In the genomic region with DNA sequence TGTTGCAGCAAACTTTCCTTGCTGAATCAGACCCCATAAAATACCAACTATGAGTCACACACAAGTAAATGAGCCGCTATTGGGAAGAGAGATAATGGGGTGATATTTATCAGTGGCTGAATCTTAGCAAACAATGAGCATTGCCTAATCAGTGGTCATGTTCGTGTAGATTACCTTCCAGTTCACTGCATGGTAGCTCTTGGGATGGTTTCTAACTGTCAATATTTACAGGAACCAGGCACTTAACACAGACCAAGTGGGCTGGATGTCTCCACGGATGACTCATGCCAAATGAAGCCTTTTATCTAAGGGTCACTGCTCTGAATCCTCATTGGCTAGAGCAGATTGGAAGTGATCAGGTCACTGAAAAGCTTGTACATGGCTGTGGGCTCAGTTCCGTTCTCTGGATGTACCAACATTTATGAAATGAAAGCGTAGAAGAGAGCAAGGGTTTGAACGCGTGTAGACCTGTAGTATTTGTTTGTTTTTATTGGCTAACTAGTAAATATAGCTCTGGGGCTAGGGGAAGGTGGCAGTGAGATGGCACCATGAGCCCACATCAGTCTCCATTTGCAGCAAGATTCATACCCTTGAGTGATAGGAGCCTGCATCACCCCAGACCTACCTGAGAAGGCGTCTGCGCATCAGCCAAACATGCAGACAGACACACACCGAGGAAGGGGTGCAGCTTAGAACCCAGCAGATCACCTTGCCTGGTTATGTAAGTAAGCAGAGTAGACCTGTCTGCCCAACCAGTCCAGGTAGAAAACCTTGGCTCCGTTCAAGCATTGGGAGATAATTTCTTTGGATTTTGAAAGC, we compare ENCODE assay signal across 1 cellular context.
TF ChIP-seq lines count a peak whose summit lies in the region.

No MANE protein-coding gene starts in this region.

TF ChIP-seq in HepG2, 621 proteins besides CTCF, POLR2A, EP300 and RAD21 (continued from another document and continues in another):
- TF ChIP-seq, protein P1, sequence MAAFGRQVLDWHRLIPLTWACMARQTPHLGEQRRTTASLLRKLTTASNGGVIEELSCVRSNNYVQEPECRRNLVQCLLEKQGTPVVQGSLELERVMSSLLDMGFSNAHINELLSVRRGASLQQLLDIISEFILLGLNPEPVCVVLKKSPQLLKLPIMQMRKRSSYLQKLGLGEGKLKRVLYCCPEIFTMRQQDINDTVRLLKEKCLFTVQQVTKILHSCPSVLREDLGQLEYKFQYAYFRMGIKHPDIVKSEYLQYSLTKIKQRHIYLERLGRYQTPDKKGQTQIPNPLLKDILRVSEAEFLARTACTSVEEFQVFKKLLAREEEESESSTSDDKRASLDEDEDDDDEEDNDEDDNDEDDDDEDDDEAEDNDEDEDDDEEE (CRISPR knock-in tag; IDR thresholded peaks at IDR 0.05), result no peak
- TF ChIP-seq KAT8 (CRISPR knock-in tag; IDR thresholded peaks at IDR 0.05) (peak; percentile 85), NR3C1 (CRISPR knock-in tag; IDR thresholded peaks at IDR 0.05) (no peak), ZNF383 (CRISPR knock-in tag; IDR thresholded peaks at IDR 0.05; ENCODE audit: borderline replicate concordance) (no peak), KMT2B (CRISPR knock-in tag; IDR thresholded peaks at IDR 0.05) (peak; percentile 60), ZNF678 (CRISPR knock-in tag; IDR thresholded peaks at IDR 0.05) (no peak), ZNF441 (CRISPR knock-in tag; IDR thresholded peaks at IDR 0.05; ENCODE audit: borderline replicate concordance) (no peak), ZNF572 (CRISPR knock-in tag; IDR thresholded peaks at IDR 0.05) (no peak), ADNP (CRISPR knock-in tag; IDR thresholded peaks at IDR 0.05) (no peak), RARA (CRISPR knock-in tag; IDR thresholded peaks at IDR 0.05) (peak; percentile 98), KLF16 (CRISPR knock-in tag; IDR thresholded peaks at IDR 0.05) (peak in 1 of 2 experiments; percentile 92; a peak in 2 of 4 replicates), ELF3 (CRISPR knock-in tag; IDR thresholded peaks at IDR 0.05) (peak; percentile 98)
- TF ChIP-seq, protein P2, sequence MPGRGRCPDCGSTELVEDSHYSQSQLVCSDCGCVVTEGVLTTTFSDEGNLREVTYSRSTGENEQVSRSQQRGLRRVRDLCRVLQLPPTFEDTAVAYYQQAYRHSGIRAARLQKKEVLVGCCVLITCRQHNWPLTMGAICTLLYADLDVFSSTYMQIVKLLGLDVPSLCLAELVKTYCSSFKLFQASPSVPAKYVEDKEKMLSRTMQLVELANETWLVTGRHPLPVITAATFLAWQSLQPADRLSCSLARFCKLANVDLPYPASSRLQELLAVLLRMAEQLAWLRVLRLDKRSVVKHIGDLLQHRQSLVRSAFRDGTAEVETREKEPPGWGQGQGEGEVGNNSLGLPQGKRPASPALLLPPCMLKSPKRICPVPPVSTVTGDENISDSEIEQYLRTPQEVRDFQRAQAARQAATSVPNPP (CRISPR knock-in tag; IDR thresholded peaks at IDR 0.05), result 0 out of 2 replicates have a peak, but pooled peaks have one; percentile 48
- TF ChIP-seq, protein P3, sequence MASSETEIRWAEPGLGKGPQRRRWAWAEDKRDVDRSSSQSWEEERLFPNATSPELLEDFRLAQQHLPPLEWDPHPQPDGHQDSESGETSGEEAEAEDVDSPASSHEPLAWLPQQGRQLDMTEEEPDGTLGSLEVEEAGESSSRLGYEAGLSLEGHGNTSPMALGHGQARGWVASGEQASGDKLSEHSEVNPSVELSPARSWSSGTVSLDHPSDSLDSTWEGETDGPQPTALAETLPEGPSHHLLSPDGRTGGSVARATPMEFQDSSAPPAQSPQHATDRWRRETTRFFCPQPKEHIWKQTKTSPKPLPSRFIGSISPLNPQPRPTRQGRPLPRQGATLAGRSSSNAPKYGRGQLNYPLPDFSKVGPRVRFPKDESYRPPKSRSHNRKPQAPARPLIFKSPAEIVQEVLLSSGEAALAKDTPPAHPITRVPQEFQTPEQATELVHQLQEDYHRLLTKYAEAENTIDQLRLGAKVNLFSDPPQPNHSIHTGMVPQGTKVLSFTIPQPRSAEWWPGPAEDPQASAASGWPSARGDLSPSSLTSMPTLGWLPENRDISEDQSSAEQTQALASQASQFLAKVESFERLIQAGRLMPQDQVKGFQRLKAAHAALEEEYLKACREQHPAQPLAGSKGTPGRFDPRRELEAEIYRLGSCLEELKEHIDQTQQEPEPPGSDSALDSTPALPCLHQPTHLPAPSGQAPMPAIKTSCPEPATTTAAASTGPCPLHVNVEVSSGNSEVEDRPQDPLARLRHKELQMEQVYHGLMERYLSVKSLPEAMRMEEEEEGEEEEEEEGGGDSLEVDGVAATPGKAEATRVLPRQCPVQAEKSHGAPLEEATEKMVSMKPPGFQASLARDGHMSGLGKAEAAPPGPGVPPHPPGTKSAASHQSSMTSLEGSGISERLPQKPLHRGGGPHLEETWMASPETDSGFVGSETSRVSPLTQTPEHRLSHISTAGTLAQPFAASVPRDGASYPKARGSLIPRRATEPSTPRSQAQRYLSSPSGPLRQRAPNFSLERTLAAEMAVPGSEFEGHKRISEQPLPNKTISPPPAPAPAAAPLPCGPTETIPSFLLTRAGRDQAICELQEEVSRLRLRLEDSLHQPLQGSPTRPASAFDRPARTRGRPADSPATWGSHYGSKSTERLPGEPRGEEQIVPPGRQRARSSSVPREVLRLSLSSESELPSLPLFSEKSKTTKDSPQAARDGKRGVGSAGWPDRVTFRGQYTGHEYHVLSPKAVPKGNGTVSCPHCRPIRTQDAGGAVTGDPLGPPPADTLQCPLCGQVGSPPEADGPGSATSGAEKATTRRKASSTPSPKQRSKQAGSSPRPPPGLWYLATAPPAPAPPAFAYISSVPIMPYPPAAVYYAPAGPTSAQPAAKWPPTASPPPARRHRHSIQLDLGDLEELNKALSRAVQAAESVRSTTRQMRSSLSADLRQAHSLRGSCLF (CRISPR knock-in tag; IDR thresholded peaks at IDR 0.05; ENCODE audit: borderline replicate concordance), result no peak
- TF ChIP-seq, protein P4, sequence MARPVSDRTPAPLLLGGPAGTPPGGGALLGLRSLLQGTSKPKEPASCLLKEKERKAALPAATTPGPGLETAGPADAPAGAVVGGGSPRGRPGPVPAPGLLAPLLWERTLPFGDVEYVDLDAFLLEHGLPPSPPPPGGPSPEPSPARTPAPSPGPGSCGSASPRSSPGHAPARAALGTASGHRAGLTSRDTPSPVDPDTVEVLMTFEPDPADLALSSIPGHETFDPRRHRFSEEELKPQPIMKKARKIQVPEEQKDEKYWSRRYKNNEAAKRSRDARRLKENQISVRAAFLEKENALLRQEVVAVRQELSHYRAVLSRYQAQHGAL (CRISPR knock-in tag; IDR thresholded peaks at IDR 0.05; ENCODE audit: not compliant biosample characterization), result no peak
- TF ChIP-seq, protein P5, sequence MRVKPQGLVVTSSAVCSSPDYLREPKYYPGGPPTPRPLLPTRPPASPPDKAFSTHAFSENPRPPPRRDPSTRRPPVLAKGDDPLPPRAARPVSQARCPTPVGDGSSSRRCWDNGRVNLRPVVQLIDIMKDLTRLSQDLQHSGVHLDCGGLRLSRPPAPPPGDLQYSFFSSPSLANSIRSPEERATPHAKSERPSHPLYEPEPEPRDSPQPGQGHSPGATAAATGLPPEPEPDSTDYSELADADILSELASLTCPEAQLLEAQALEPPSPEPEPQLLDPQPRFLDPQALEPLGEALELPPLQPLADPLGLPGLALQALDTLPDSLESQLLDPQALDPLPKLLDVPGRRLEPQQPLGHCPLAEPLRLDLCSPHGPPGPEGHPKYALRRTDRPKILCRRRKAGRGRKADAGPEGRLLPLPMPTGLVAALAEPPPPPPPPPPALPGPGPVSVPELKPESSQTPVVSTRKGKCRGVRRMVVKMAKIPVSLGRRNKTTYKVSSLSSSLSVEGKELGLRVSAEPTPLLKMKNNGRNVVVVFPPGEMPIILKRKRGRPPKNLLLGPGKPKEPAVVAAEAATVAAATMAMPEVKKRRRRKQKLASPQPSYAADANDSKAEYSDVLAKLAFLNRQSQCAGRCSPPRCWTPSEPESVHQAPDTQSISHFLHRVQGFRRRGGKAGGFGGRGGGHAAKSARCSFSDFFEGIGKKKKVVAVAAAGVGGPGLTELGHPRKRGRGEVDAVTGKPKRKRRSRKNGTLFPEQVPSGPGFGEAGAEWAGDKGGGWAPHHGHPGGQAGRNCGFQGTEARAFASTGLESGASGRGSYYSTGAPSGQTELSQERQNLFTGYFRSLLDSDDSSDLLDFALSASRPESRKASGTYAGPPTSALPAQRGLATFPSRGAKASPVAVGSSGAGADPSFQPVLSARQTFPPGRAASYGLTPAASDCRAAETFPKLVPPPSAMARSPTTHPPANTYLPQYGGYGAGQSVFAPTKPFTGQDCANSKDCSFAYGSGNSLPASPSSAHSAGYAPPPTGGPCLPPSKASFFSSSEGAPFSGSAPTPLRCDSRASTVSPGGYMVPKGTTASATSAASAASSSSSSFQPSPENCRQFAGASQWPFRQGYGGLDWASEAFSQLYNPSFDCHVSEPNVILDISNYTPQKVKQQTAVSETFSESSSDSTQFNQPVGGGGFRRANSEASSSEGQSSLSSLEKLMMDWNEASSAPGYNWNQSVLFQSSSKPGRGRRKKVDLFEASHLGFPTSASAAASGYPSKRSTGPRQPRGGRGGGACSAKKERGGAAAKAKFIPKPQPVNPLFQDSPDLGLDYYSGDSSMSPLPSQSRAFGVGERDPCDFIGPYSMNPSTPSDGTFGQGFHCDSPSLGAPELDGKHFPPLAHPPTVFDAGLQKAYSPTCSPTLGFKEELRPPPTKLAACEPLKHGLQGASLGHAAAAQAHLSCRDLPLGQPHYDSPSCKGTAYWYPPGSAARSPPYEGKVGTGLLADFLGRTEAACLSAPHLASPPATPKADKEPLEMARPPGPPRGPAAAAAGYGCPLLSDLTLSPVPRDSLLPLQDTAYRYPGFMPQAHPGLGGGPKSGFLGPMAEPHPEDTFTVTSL (CRISPR knock-in tag; IDR thresholded peaks at IDR 0.05; ENCODE audit: borderline replicate concordance), result peak; percentile 98
- TF ChIP-seq, protein P6, sequence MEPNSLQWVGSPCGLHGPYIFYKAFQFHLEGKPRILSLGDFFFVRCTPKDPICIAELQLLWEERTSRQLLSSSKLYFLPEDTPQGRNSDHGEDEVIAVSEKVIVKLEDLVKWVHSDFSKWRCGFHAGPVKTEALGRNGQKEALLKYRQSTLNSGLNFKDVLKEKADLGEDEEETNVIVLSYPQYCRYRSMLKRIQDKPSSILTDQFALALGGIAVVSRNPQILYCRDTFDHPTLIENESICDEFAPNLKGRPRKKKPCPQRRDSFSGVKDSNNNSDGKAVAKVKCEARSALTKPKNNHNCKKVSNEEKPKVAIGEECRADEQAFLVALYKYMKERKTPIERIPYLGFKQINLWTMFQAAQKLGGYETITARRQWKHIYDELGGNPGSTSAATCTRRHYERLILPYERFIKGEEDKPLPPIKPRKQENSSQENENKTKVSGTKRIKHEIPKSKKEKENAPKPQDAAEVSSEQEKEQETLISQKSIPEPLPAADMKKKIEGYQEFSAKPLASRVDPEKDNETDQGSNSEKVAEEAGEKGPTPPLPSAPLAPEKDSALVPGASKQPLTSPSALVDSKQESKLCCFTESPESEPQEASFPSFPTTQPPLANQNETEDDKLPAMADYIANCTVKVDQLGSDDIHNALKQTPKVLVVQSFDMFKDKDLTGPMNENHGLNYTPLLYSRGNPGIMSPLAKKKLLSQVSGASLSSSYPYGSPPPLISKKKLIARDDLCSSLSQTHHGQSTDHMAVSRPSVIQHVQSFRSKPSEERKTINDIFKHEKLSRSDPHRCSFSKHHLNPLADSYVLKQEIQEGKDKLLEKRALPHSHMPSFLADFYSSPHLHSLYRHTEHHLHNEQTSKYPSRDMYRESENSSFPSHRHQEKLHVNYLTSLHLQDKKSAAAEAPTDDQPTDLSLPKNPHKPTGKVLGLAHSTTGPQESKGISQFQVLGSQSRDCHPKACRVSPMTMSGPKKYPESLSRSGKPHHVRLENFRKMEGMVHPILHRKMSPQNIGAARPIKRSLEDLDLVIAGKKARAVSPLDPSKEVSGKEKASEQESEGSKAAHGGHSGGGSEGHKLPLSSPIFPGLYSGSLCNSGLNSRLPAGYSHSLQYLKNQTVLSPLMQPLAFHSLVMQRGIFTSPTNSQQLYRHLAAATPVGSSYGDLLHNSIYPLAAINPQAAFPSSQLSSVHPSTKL (CRISPR knock-in tag; IDR thresholded peaks at IDR 0.05), result peak; percentile 99
- TF ChIP-seq, protein P7, sequence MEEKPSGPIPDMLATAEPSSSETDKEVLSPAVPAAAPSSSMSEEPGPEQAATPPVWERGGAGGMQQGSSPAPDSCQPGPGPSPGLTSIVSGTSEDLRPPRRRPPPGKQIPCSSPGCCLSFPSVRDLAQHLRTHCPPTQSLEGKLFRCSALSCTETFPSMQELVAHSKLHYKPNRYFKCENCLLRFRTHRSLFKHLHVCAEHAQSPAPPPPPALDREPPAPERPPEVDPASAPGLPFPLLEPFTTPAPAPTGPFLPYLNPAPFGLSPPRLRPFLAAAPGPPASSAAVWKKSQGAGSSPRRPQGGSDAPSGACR (CRISPR knock-in tag; IDR thresholded peaks at IDR 0.05), result no peak
- TF ChIP-seq, protein P8, sequence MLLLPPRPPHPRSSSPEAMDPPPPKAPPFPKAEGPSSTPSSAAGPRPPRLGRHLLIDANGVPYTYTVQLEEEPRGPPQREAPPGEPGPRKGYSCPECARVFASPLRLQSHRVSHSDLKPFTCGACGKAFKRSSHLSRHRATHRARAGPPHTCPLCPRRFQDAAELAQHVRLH (CRISPR knock-in tag; IDR thresholded peaks at IDR 0.05; ENCODE audit: borderline replicate concordance, low read depth), result peak; percentile 87
- TF ChIP-seq, protein P9, sequence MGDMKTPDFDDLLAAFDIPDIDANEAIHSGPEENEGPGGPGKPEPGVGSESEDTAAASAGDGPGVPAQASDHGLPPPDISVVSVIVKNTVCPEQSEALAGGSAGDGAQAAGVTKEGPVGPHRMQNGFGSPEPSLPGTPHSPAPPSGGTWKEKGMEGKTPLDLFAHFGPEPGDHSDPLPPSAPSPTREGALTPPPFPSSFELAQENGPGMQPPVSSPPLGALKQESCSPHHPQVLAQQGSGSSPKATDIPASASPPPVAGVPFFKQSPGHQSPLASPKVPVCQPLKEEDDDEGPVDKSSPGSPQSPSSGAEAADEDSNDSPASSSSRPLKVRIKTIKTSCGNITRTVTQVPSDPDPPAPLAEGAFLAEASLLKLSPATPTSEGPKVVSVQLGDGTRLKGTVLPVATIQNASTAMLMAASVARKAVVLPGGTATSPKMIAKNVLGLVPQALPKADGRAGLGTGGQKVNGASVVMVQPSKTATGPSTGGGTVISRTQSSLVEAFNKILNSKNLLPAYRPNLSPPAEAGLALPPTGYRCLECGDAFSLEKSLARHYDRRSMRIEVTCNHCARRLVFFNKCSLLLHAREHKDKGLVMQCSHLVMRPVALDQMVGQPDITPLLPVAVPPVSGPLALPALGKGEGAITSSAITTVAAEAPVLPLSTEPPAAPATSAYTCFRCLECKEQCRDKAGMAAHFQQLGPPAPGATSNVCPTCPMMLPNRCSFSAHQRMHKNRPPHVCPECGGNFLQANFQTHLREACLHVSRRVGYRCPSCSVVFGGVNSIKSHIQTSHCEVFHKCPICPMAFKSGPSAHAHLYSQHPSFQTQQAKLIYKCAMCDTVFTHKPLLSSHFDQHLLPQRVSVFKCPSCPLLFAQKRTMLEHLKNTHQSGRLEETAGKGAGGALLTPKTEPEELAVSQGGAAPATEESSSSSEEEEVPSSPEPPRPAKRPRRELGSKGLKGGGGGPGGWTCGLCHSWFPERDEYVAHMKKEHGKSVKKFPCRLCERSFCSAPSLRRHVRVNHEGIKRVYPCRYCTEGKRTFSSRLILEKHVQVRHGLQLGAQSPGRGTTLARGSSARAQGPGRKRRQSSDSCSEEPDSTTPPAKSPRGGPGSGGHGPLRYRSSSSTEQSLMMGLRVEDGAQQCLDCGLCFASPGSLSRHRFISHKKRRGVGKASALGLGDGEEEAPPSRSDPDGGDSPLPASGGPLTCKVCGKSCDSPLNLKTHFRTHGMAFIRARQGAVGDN (CRISPR knock-in tag; IDR thresholded peaks at IDR 0.05), result peak; percentile 33; the same call in 1 of the 2 replicates
